ENCODE assay signal across 1 cellular context in genomic region chr14:69398053-69398817, GRCh38.
TF ChIP-seq lines count a peak whose summit lies in the region.

Gene ERH, minus strand, starts transcription at chr14:69398299. Its CDS starts 66 bp downstream, at chr14:69398233.
Gene SLC39A9, plus strand, starts transcription at chr14:69398692. Its CDS starts 678 bp downstream, at chr14:69399370.

TF ChIP-seq in H1, 55 proteins besides CTCF, POLR2A, EP300 and RAD21 (continued from another document):
- no peak for TF ChIP-seq RFX5 (IDR thresholded peaks at IDR 0.05; ENCODE audit: borderline replicate concordance, low read depth, low read length)
- TF ChIP-seq CHD2 (IDR thresholded peaks at IDR 0.05; ENCODE audit: low read length) = peak; percentile 96
- TF ChIP-seq POLR2AphosphoS5 (IDR thresholded peaks at IDR 0.05; ENCODE audit: low read depth, low read length) = peak; percentile 90
- no peak for TF ChIP-seq BACH1 (IDR thresholded peaks at IDR 0.05; ENCODE audit: low read length)
- TF ChIP-seq BCL11A (IDR thresholded peaks at IDR 0.05; ENCODE audit: low read depth in 2 of 2, low read length in 2 of 2) = no peak
- no peak for TF ChIP-seq CHD7 (IDR thresholded peaks at IDR 0.05; ENCODE audit: insufficient replicate concordance, low read length)
- TF ChIP-seq SIX5 (IDR thresholded peaks at IDR 0.05; ENCODE audit: low read depth, low read length) = peak; percentile 22; the same call in 1 of the 2 replicates
- peak; percentile 70; the same call in 1 of the 2 replicates for TF ChIP-seq EGR1 (IDR thresholded peaks at IDR 0.05; ENCODE audit: borderline replicate concordance, low read depth, low read length)
- peak; percentile 54 for TF ChIP-seq KDM4A (IDR thresholded peaks at IDR 0.05; ENCODE audit: low read depth, low read length, severe bottlenecking)
- no peak for TF ChIP-seq MAFK (IDR thresholded peaks at IDR 0.05; ENCODE audit: low read depth, low read length)
- TF ChIP-seq CBX5 (IDR thresholded peaks at IDR 0.05; ENCODE audit: low read depth, low read length) = no peak
- peak; percentile 96 for TF ChIP-seq TAF1 (IDR thresholded peaks at IDR 0.05; ENCODE audit: low read depth, low read length)
- TF ChIP-seq GTF2F1 (IDR thresholded peaks at IDR 0.05; ENCODE audit: borderline replicate concordance, low read depth, low read length) = peak; percentile 66; the same call in 1 of the 2 replicates
- peak; percentile 64 for TF ChIP-seq KDM5A (IDR thresholded peaks at IDR 0.05; ENCODE audit: low read length)
- TF ChIP-seq ATF3 (IDR thresholded peaks at IDR 0.05; ENCODE audit: insufficient read depth, low read depth, low read length) = no peak
- peak; percentile 97 for TF ChIP-seq SAP30 (IDR thresholded peaks at IDR 0.05; ENCODE audit: insufficient read depth, insufficient replicate concordance, low read length)
- no peak for TF ChIP-seq SRF (IDR thresholded peaks at IDR 0.05; ENCODE audit: low read depth, low read length)
- peak; percentile 93 for TF ChIP-seq CREB1 (IDR thresholded peaks at IDR 0.05)
- peak; percentile 70 for TF ChIP-seq BRCA1 (IDR thresholded peaks at IDR 0.05; ENCODE audit: low read depth, low read length)
- no peak for TF ChIP-seq JUN (IDR thresholded peaks at IDR 0.05; ENCODE audit: low read depth, low read length)
- TF ChIP-seq PHF8 (conservative IDR thresholded peaks at IDR 0.05; ENCODE audit: low read depth, low read length) = peak; percentile 86
- TF ChIP-seq POU5F1 (IDR thresholded peaks at IDR 0.05; ENCODE audit: low read depth, low read length) = 0 out of 2 replicates have a peak, but pooled peaks have one; percentile 8
- peak; percentile 96 for TF ChIP-seq ATF2 (IDR thresholded peaks at IDR 0.05; ENCODE audit: low read length)
- 0 out of 2 replicates have a peak, but pooled peaks have one; percentile 23 for TF ChIP-seq FOSL1 (IDR thresholded peaks at IDR 0.05; ENCODE audit: insufficient read depth, low read depth, low read length)
- no peak for TF ChIP-seq SUZ12 (IDR thresholded peaks at IDR 0.05; ENCODE audit: low read length)
- no peak; the same call in 1 of the 2 replicates for TF ChIP-seq E2F6 (IDR thresholded peaks at IDR 0.05)
- TF ChIP-seq SP2 (IDR thresholded peaks at IDR 0.05; ENCODE audit: low read length) = peak; percentile 70; the same call in 1 of the 2 replicates
- TF ChIP-seq JUND (IDR thresholded peaks at IDR 0.05; ENCODE audit: low read length) = peak; percentile 60; the same call in 1 of the 2 replicates
- 0 out of 2 replicates have a peak, but pooled peaks have one; percentile 38 for TF ChIP-seq CEBPB (IDR thresholded peaks at IDR 0.05; ENCODE audit: low read depth, low read length)
- peak; percentile 90 for TF ChIP-seq GABPA (IDR thresholded peaks at IDR 0.05; ENCODE audit: borderline replicate concordance, insufficient read depth, low read length)
- 0 out of 2 replicates have a peak, but pooled peaks have one; percentile 48 for TF ChIP-seq RBBP5 (IDR thresholded peaks at IDR 0.05; ENCODE audit: borderline replicate concordance, low read depth, low read length)
